8 cellular contexts compared by ENCODE assay signal in genomic region chr5:113488645-113489184, GRCh38. TPM values are rescaled to one million over a fixed set of nuclear protein-coding genes. Genes with fewer than 3 reads are reported as not detected.
DNase-seq lines count a peak whose midpoint lies in the region; ATAC-seq and TF ChIP-seq lines count a peak whose summit lies in the region.

No MANE protein-coding gene starts in this region.

- H3K27ac ChIP-seq in CD4-positive, alpha-beta memory T cell (ENCODE audit: low read depth, low read length) = no peak overlapping the region

- CTCF ChIA-PET in CD4-positive, alpha-beta memory T cell (lab: Charles Lee; ENCODE audit: partially characterized antibody) = interaction anchor here (1.5 kb wide), 1 partner anchor 14 kb away, joined by 4 read pairs; no protein-coding TSS in a partner anchor

- DNase-seq in CD4-positive, alpha-beta memory T cell = no peak
- DNase-seq in LNCaP clone FGC (ENCODE audit: low read depth) = no peak
- no peak for DNase-seq in endothelial cell (ENCODE audit: low spot score)
- no peak for DNase-seq in nephron progenitor cell
- no peak for DNase-seq in anterior cingulate cortex (lab: John Stamatoyannopoulos, UW)
- DNase-seq in NCI-H1417 treated with DMSO at 0.1 percent for 48 hours (lab: John Stamatoyannopoulos, UW) = no peak

- H3K4me1 Mint-ChIP-seq in CD4-positive, alpha-beta memory T cell = peaks cover 11 to 25% (median 20%) of the 10 kb centered on the region in 4 donors
- H3K4me1 Mint-ChIP-seq in endothelial cell (ENCODE audit: unreplicated experiment) (peaks cover 2% of the 10 kb centered on the region), nephron progenitor cell (peaks cover 6% of the 10 kb centered on the region)

- H3K4me1 ChIP-seq in CD4-positive, alpha-beta memory T cell (ENCODE audit: insufficient read depth, low read length) = peaks cover 24% of the 10 kb centered on the region

- peak overlapping the region; percentile 61 to 86 (median 80) for H3K4me3 Mint-ChIP-seq in CD4-positive, alpha-beta memory T cell
- H3K4me3 Mint-ChIP-seq in endothelial cell (ENCODE audit: unreplicated experiment) (peak overlapping the region; percentile 81), nephron progenitor cell (peak overlapping the region; percentile 90)

- peak overlapping the region in 1 of 2 donors; percentile 53 for H3K4me3 ChIP-seq in CD4-positive, alpha-beta memory T cell (ENCODE audit: low read length in 2 of 2)
- H3K4me3 ChIP-seq in LNCaP clone FGC (ENCODE audit: low read depth, low read length) = peak overlapping the region; percentile 55

- ATAC-seq in activated CD4-positive, CD25-positive, alpha-beta regulatory T cell treated with anti-CD3 and anti-CD28 coated beads, Interleukin-2, amount 50 U/mL, for 24 hours = no peak
- ATAC-seq in HG02938 (IDR thresholded peaks at IDR 0.05; ENCODE audit: unreplicated experiment) = no peak

- POLR2A ChIA-PET in CD4-positive, alpha-beta memory T cell (lab: Charles Lee; ENCODE audit: partially characterized antibody) = interaction anchor here (0.8 kb wide), 1 partner anchor 25 kb away, joined by 3 read pairs; the partner anchor contains the start of gene YTHDC2

- peaks cover 54 to 59% of the 10 kb centered on the region in 2 donors for H3K27me3 Mint-ChIP-seq in CD4-positive, alpha-beta memory T cell
- H3K27me3 Mint-ChIP-seq in endothelial cell (ENCODE audit: unreplicated experiment) (peaks cover 3% of the 10 kb centered on the region), nephron progenitor cell (ENCODE audit: low read depth, poor library complexity) (peaks cover 70% of the 10 kb centered on the region)

- H3K9me3 Mint-ChIP-seq in CD4-positive, alpha-beta memory T cell = peaks cover 7 to 22% (median 21%) of the 10 kb centered on the region in 8 donors
- no peaks in the 10 kb centered on the region for H3K9me3 Mint-ChIP-seq in endothelial cell (ENCODE audit: unreplicated experiment)
- H3K9me3 Mint-ChIP-seq in nephron progenitor cell = peaks cover 31% of the 10 kb centered on the region

- H3K36me3 Mint-ChIP-seq in CD4-positive, alpha-beta memory T cell = peaks cover 9 to 16% of the 10 kb centered on the region in 2 donors
- H3K36me3 Mint-ChIP-seq in endothelial cell (ENCODE audit: low read depth, unreplicated experiment) = peaks cover 8% of the 10 kb centered on the region
- H3K36me3 Mint-ChIP-seq in nephron progenitor cell (ENCODE audit: low read depth) = peaks cover 6% of the 10 kb centered on the region

- no peaks in the 10 kb centered on the region for H3K9me3 ChIP-seq in CD4-positive, alpha-beta memory T cell (ENCODE audit: control insufficient read depth in 1 of 2, low read length in 2 of 2)

- intact Hi-C loops in CD4-positive, alpha-beta memory T cell (cut with micrococcal nuclease) = no loop called here

- no peaks in the 10 kb centered on the region for H3K36me3 ChIP-seq in CD4-positive, alpha-beta memory T cell (ENCODE audit: insufficient read depth, low read length)

- peak overlapping the region in 1 of 7 donors; percentile 4 for H3K27ac Mint-ChIP-seq in CD4-positive, alpha-beta memory T cell
- H3K27ac Mint-ChIP-seq in endothelial cell (ENCODE audit: unreplicated experiment) = no peak overlapping the region
- H3K27ac Mint-ChIP-seq in nephron progenitor cell = no peak overlapping the region

- TF ChIP-seq CTCF in LNCaP clone FGC (IDR thresholded peaks at IDR 0.05; ENCODE audit: control insufficient read depth, extremely low read depth, insufficient read depth) (no peak), endothelial cell (IDR thresholded peaks at IDR 0.05; ENCODE audit: unreplicated experiment) (no peak), nephron progenitor cell (IDR thresholded peaks at IDR 0.05) (no peak)

- H3K27me3 ChIP-seq in CD4-positive, alpha-beta memory T cell (ENCODE audit: insufficient read depth, low read length) = peaks cover 24% of the 10 kb centered on the region

RNA-seq across cellular contexts. Expression of gene MCC, which starts 0.5 kb away (rescaled TPM):
- 10 to 100 TPM; 11.2 to 12.1 TPM for total RNA-seq in CD4-positive, alpha-beta memory T cell
- 1 to 10 TPM in 1 of 2 donors, under 1 TPM in 1; 0.92 to 4.2 TPM for polyA plus RNA-seq in CD4-positive, alpha-beta memory T cell
- total RNA-seq in endothelial cell (ENCODE audit: unreplicated experiment) = 22.7 TPM

RNA-seq across cellular contexts. Expression of gene YTHDC2, which starts 24.8 kb away (rescaled TPM):
- total RNA-seq in CD4-positive, alpha-beta memory T cell = 10 to 100 TPM; 42.8 to 46.4 TPM
- 10 to 100 TPM in 1 of 2 donors, 1 to 10 TPM in 1; 7.7 to 12.1 TPM for polyA plus RNA-seq in CD4-positive, alpha-beta memory T cell
- 28.6 TPM for total RNA-seq in endothelial cell (ENCODE audit: unreplicated experiment)

RNA-seq across cellular contexts. Expression of gene TSSK1B, which starts 53.9 kb away (rescaled TPM):
- not detected for total RNA-seq in CD4-positive, alpha-beta memory T cell
- polyA plus RNA-seq in CD4-positive, alpha-beta memory T cell = not detected
- total RNA-seq in endothelial cell (ENCODE audit: unreplicated experiment) = not detected
